8 cellular contexts compared by ENCODE assay signal in the genomic region with DNA sequence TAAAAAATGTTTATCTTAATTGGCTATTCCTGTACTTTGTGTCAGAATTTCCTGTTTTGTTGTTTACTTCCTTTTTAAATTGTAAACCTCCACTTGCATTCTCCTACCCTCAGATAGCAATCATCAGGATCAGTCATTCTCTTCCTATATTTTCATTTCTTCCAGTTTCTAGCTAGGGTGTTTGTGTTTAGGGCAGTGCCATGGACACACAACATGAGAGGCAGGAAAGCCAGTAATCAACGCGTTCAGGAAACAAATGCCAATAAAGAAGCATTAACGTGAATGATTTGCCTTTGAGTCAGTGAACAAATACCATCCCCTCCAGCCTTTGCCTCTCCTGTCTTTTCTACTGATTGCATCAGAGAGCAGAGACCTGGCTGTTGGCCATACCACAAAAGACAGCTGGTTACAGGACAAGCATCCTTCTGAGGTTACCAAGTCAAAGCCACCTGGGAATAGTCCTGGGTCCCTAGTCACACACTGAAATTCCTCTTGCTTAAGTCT. TPM values are rescaled to one million over a fixed set of nuclear protein-coding genes. Genes with fewer than 3 reads are reported as not detected.
DNase-seq lines count a peak whose midpoint lies in the region; ATAC-seq and TF ChIP-seq lines count a peak whose summit lies in the region.

No MANE protein-coding gene starts in this region.

- H3K9ac ChIP-seq in colonic mucosa (ENCODE audit: low read depth in 2 of 2, low read length in 2 of 2) = peak overlapping the region in 1 of 2 donors; percentile 43

- H3K4me3 ChIP-seq in colonic mucosa = no peak overlapping the region

- no peaks in the 10 kb centered on the region for H3K36me3 ChIP-seq in colonic mucosa

- DNase-seq in DMS79 treated with DMSO at 0.1 percent for 48 hours (lab: John Stamatoyannopoulos, UW) = peak; percentile 91
- peak; percentile 85 for DNase-seq in NCI-H2171 treated with DMSO at 0.1 percent for 48 hours (lab: John Stamatoyannopoulos, UW)
- DNase-seq in colonic mucosa = peak; percentile 76
- DNase-seq in posterior vena cava (ENCODE audit: low spot score) = peak; percentile 85
- no peak for DNase-seq in NCI-H146 (lab: John Stamatoyannopoulos, UW)
- DNase-seq in KG1 (lab: John Stamatoyannopoulos, UW) = no peak

- TF ChIP-seq CTCF in colonic mucosa (IDR thresholded peaks at IDR 0.05) = no peak

- H3K27me3 ChIP-seq in colonic mucosa = no peaks in the 10 kb centered on the region

- no peaks in the 10 kb centered on the region for H3K4me1 ChIP-seq in colonic mucosa

- ATAC-seq in HG03521 (IDR thresholded peaks at IDR 0.05; ENCODE audit: unreplicated experiment) (no peak), GM19023 (IDR thresholded peaks at IDR 0.05; ENCODE audit: unreplicated experiment) (no peak)

- peak overlapping the region; percentile 64 for H3K27ac ChIP-seq in colonic mucosa

- intact Hi-C loops in colonic mucosa (cut with DNase I) = no loop called here
- intact Hi-C loops in posterior vena cava (cut with DNase I) = no loop called here

- no peaks in the 10 kb centered on the region for H3K9me3 ChIP-seq in colonic mucosa

RNA-seq across cellular contexts. Expression of a gene that starts 56.7 kb away (rescaled TPM):
- total RNA-seq in colonic mucosa (100 to 1,000 TPM; 103 to 212 TPM), posterior vena cava (100 to 1,000 TPM; 119 to 126 TPM)

Comparison
In these comparisons a context has a peak if more than half of its experiments do, and no peak if none do; other contexts are left out.
1. DNase-seq: peak in DMS79 treated with DMSO at 0.1 percent for 48 hours (single experiment), NCI-H2171 treated with DMSO at 0.1 percent for 48 hours (single experiment), colonic mucosa (single experiment) and posterior vena cava (single experiment); none in NCI-H146 (single experiment) and KG1 (single experiment).